In genomic region chr3:117303446-117303845, GRCh38 we compare ENCODE assay signal across 28 cellular contexts.
"Had no signal": no experiment of that assay in that cellular context is flagged by ENCODE, and none has a peak within 500 bp of the region (broad histone marks: within the 10 kb centered on the region; RNA-seq: fewer than 3 reads in every experiment).

No MANE protein-coding gene starts in this region.

- H3K4me1 ChIP-seq: gastrocnemius medialis, thyroid gland, upper lobe of left lung, vagina had no signal

- FAIRE-seq: colon had no signal

- H3K27me3 Mint-ChIP-seq: activated CD4-positive, alpha-beta memory T cell treated with anti-CD3 and anti-CD28 coated beads, Interleukin-2, amount 10 ng/mL, durations not matched to agents 7 days and 5 days; activated CD4-positive, alpha-beta T cell treated with anti-CD3 and anti-CD28 coated beads, Interleukin-2, amount 10 ng/mL, durations not matched to agents 24 days and 14 days; activated naive CD4-positive, alpha-beta T cell treated with anti-CD3 and anti-CD28 coated beads, Interleukin-2, amount 10 ng/mL, durations not matched to agents 7 days and 5 days; activated T-cell treated with anti-CD3 and anti-CD28 coated beads, Interleukin-2, amount 50 U/mL, for 24 hours; naive B cell; progenitor cell of endocrine pancreas; stimulated activated naive CD8-positive, alpha-beta T cell treated with anti-CD3 and anti-CD28 coated beads, Interleukin-15, Interleukin-2, amounts not matched to agents 100 ng/mL and 50 ng/mL, for 24 hours had no signal

- H3K4me2 ChIP-seq: hepatocyte had no signal

- H3K36me3 ChIP-seq: gastrocnemius medialis, ovary, right lobe of liver, thyroid gland, upper lobe of left lung, vagina had no signal

- H3K4me3 ChIP-seq: gastrocnemius medialis, hepatocyte, ovary, right lobe of liver, thyroid gland, upper lobe of left lung, vagina had no signal

- H3K4me1 Mint-ChIP-seq: activated CD4-positive, alpha-beta memory T cell treated with anti-CD3 and anti-CD28 coated beads, Interleukin-2, amount 10 ng/mL, durations not matched to agents 7 days and 5 days; activated CD4-positive, alpha-beta T cell treated with anti-CD3 and anti-CD28 coated beads, Interleukin-2, amount 10 ng/mL, durations not matched to agents 24 days and 14 days; activated naive CD4-positive, alpha-beta T cell treated with anti-CD3 and anti-CD28 coated beads, Interleukin-2, amount 10 ng/mL, durations not matched to agents 7 days and 5 days; naive B cell; stimulated activated effector memory CD8-positive, alpha-beta T cell treated with anti-CD3 and anti-CD28 coated beads, Interleukin-12 subunit alpha, Interleukin-12 subunit beta, amount 100 ng/mL, for 72 hours had no signal

- DNase-seq: activated CD4-positive, alpha-beta memory T cell treated with anti-CD3 and anti-CD28 coated beads, Interleukin-2, amount 10 ng/mL, durations not matched to agents 7 days and 5 days; activated CD4-positive, alpha-beta T cell treated with anti-CD3 and anti-CD28 coated beads, Interleukin-2, amount 10 ng/mL, durations not matched to agents 24 days and 14 days; activated CD4-positive, CD25-positive, alpha-beta regulatory T cell treated with anti-CD3 and anti-CD28 coated beads, Interleukin-2, amount 50 U/mL, for 72 hours; activated CD8-positive, alpha-beta memory T cell treated with anti-CD3 and anti-CD28 coated beads, Interleukin-2, amount 50 U/mL, for 48 hours; activated gamma-delta T cell; activated naive CD4-positive, alpha-beta T cell treated with anti-CD3 and anti-CD28 coated beads, Interleukin-2, amount 10 ng/mL, durations not matched to agents 7 days and 5 days; activated T-cell treated with anti-CD3 and anti-CD28 coated beads, Interleukin-2, amount 50 U/mL, for 24 hours; amniotic stem cell; dermis blood vessel endothelial cell; effector CD4-positive, alpha-beta T cell; gastrocnemius medialis; islet precursor cell; left ventricle myocardium superior; mammary epithelial cell; naive B cell; ovary; right lobe of liver; stimulated activated CD4-positive, alpha-beta T cell treated with anti-CD3 and anti-CD28 coated beads, Interleukin-4, amount 100 ng/mL, for 24 hours; T-helper 1 cell; thyroid gland; upper lobe of left lung had no signal

- H3K36me3 Mint-ChIP-seq: activated naive CD4-positive, alpha-beta T cell treated with anti-CD3 and anti-CD28 coated beads, Interleukin-2, amount 10 ng/mL, durations not matched to agents 7 days and 5 days; naive B cell; stimulated activated effector memory CD8-positive, alpha-beta T cell treated with anti-CD3 and anti-CD28 coated beads, Interleukin-12 subunit alpha, Interleukin-12 subunit beta, amount 100 ng/mL, for 72 hours had no signal

- H3K27ac Mint-ChIP-seq: activated CD4-positive, alpha-beta memory T cell treated with anti-CD3 and anti-CD28 coated beads, Interleukin-2, amount 10 ng/mL, durations not matched to agents 7 days and 5 days; activated CD4-positive, alpha-beta T cell treated with anti-CD3 and anti-CD28 coated beads, Interleukin-2, amount 10 ng/mL, durations not matched to agents 24 days and 14 days; activated naive CD4-positive, alpha-beta T cell treated with anti-CD3 and anti-CD28 coated beads, Interleukin-2, amount 10 ng/mL, durations not matched to agents 7 days and 5 days; activated T-cell treated with anti-CD3 and anti-CD28 coated beads, Interleukin-2, amount 50 U/mL, for 24 hours; naive B cell; progenitor cell of endocrine pancreas; stimulated activated effector memory CD8-positive, alpha-beta T cell treated with anti-CD3 and anti-CD28 coated beads, Interleukin-12 subunit alpha, Interleukin-12 subunit beta, amount 100 ng/mL, for 72 hours; stimulated activated naive CD8-positive, alpha-beta T cell treated with anti-CD3 and anti-CD28 coated beads, Interleukin-15, Interleukin-2, amounts not matched to agents 100 ng/mL and 50 ng/mL, for 24 hours had no signal

- H3K9me3 ChIP-seq: gastrocnemius medialis, ovary, right lobe of liver, thyroid gland, upper lobe of left lung, vagina had no signal

- ATAC-seq: gastrocnemius medialis; left ventricle myocardium superior; stimulated activated effector memory CD8-positive, alpha-beta T cell treated with anti-CD3 and anti-CD28 coated beads, Interleukin-12 subunit alpha, Interleukin-12 subunit beta, amount 100 ng/mL, for 72 hours had no signal

- H3K9me3 Mint-ChIP-seq: activated CD4-positive, alpha-beta T cell treated with anti-CD3 and anti-CD28 coated beads, Interleukin-2, amount 10 ng/mL, durations not matched to agents 24 days and 14 days had no signal

- H3K4me3 Mint-ChIP-seq: activated CD4-positive, alpha-beta memory T cell treated with anti-CD3 and anti-CD28 coated beads, Interleukin-2, amount 10 ng/mL, durations not matched to agents 7 days and 5 days; activated CD4-positive, alpha-beta T cell treated with anti-CD3 and anti-CD28 coated beads, Interleukin-2, amount 10 ng/mL, durations not matched to agents 24 days and 14 days; activated naive CD4-positive, alpha-beta T cell treated with anti-CD3 and anti-CD28 coated beads, Interleukin-2, amount 10 ng/mL, durations not matched to agents 7 days and 5 days; activated T-cell treated with anti-CD3 and anti-CD28 coated beads, Interleukin-2, amount 50 U/mL, for 24 hours; naive B cell; stimulated activated effector memory CD8-positive, alpha-beta T cell treated with anti-CD3 and anti-CD28 coated beads, Interleukin-12 subunit alpha, Interleukin-12 subunit beta, amount 100 ng/mL, for 72 hours; stimulated activated naive CD8-positive, alpha-beta T cell treated with anti-CD3 and anti-CD28 coated beads, Interleukin-15, Interleukin-2, amounts not matched to agents 100 ng/mL and 50 ng/mL, for 24 hours had no signal

- H3K27ac ChIP-seq: epithelial cell of prostate, gastrocnemius medialis, hepatocyte, ovary, right lobe of liver, thyroid gland, upper lobe of left lung, vagina had no signal
